Comparison of ENCODE assay signal across 1 cellular context in genomic region chr17:7851438-7852261, GRCh38.
TF ChIP-seq lines count a peak whose summit lies in the region.

No MANE protein-coding gene starts in this region.

TF ChIP-seq in HEK293, 187 proteins besides CTCF, POLR2A, EP300 and RAD21 (continued from another document):
- TF ChIP-seq ZBTB26 (tag by site-specific recombination; optimal IDR thresholded peaks at IDR 0.05) (peak; percentile 46), HOXC10 (CRISPR knock-in tag; IDR thresholded peaks at IDR 0.05) (0 out of 2 replicates have a peak, but pooled peaks have one; percentile 70), SP7 (tag by site-specific recombination; IDR thresholded peaks at IDR 0.05) (0 out of 2 replicates have a peak, but pooled peaks have one; percentile 11), ZNF561 (tag by site-specific recombination; IDR thresholded peaks at IDR 0.05; ENCODE audit: borderline replicate concordance) (no peak), ZNF513 (tag by site-specific recombination; IDR thresholded peaks at IDR 0.05) (no peak), ZBTB17 (tag by site-specific recombination; IDR thresholded peaks at IDR 0.05) (peak; percentile 94), SP3 (tag by site-specific recombination; IDR thresholded peaks at IDR 0.05) (peak; percentile 42; the same call in 1 of the 2 replicates), KLF16 (tag by site-specific recombination; IDR thresholded peaks at IDR 0.05) (no peak), ZFP41 (tag by site-specific recombination; IDR thresholded peaks at IDR 0.05; ENCODE audit: borderline replicate concordance) (no peak), ZSCAN23 (tag by site-specific recombination; IDR thresholded peaks at IDR 0.05) (no peak), ZNF169 (tag by site-specific recombination; IDR thresholded peaks at IDR 0.05) (0 out of 2 replicates have a peak, but pooled peaks have one; percentile 10), ZNF654 (tag by site-specific recombination; IDR thresholded peaks at IDR 0.05; ENCODE audit: low read depth) (peak; percentile 31; the same call in 1 of the 2 replicates)
